8 cellular contexts compared by ENCODE assay signal in genomic region chr2:206004004-206004693, GRCh38.
DNase-seq lines count a peak whose midpoint lies in the region; ATAC-seq and TF ChIP-seq lines count a peak whose summit lies in the region.

No MANE protein-coding gene starts in this region.

- no peak for TF ChIP-seq EP300 in Ishikawa (IDR thresholded peaks at IDR 0.05; ENCODE audit: borderline replicate concordance)

- intact Hi-C loops in activated CD4-positive, alpha-beta T cell treated with anti-CD3 and anti-CD28 coated beads for 36 hours (cut with DNase I, micrococcal nuclease), result no loop called here
- intact Hi-C loops in activated T-helper 1 cell treated with anti-CD3 and anti-CD28 coated beads, Interleukin-12 subunit alpha, Interleukin-12 subunit beta, Interleukin-2, Interleukin-4 antibody, amounts not matched to agents 30 ng/mL and 10 ng/mL and 1 ng/mL, durations not matched to agents 14 hours and 24 hours and 36 hours (cut with micrococcal nuclease), result no loop called here

- CTCF ChIA-PET in activated CD4-positive, alpha-beta T cell treated with anti-CD3 and anti-CD28 coated beads for 36 hours (lab: Charles Lee), result interaction anchor here (0.6 to 1.1 kb wide), 3 partner anchors 16 to 153 kb away, joined by 3 read pairs; no protein-coding TSS in a partner anchor

- peak; percentile 58 for TF ChIP-seq RAD21 in Ishikawa (IDR thresholded peaks at IDR 0.05; ENCODE audit: low read depth)

- H3K36me3 ChIP-seq in brain microvascular endothelial cell (replicated peaks), result peaks cover 12% of the 10 kb centered on the region

- in situ Hi-C loops in brain microvascular endothelial cell (cut with HindIII; ENCODE audit: low pct_ligation_motif_present, low sequenced_read_pairs), result no loop called here

- H3K36me3 Mint-ChIP-seq in activated CD4-positive, alpha-beta T cell treated with anti-CD3 and anti-CD28 coated beads for 36 hours (ENCODE audit: low read depth), result peaks cover 48% of the 10 kb centered on the region
- H3K36me3 Mint-ChIP-seq in osteocyte (ENCODE audit: unreplicated experiment), result peaks cover 43% of the 10 kb centered on the region
- peaks cover 41% of the 10 kb centered on the region for H3K36me3 Mint-ChIP-seq in activated T-helper 1 cell treated with anti-CD3 and anti-CD28 coated beads, Interleukin-12 subunit alpha, Interleukin-12 subunit beta, Interleukin-2, Interleukin-4 antibody, amounts not matched to agents 30 ng/mL and 10 ng/mL and 1 ng/mL, durations not matched to agents 14 hours and 24 hours and 36 hours (ENCODE audit: low read depth)

- DNase-seq in activated CD4-positive, alpha-beta T cell treated with anti-CD3 and anti-CD28 coated beads for 36 hours, result peak; percentile 41
- DNase-seq in activated CD4-positive, alpha-beta T cell treated with anti-CD3 and anti-CD28 coated beads for 1 hour, result no peak
- no peak for DNase-seq in brain microvascular endothelial cell
- DNase-seq in osteocyte (ENCODE audit: extremely low spot score, unreplicated experiment), result no peak
- DNase-seq in activated T-helper 1 cell treated with anti-CD3 and anti-CD28 coated beads, Interleukin-12 subunit alpha, Interleukin-12 subunit beta, Interleukin-2, Interleukin-4 antibody, amounts not matched to agents 30 ng/mL and 10 ng/mL and 1 ng/mL, durations not matched to agents 14 hours and 24 hours and 36 hours (ENCODE audit: low spot score), result no peak
- no peak for DNase-seq in NCI-H2171 (lab: John Stamatoyannopoulos, UW)
- no peak for DNase-seq in KG1 (lab: John Stamatoyannopoulos, UW)

- H3K27ac ChIP-seq in brain microvascular endothelial cell, result no peak overlapping the region

- no peaks in the 10 kb centered on the region for H3K27me3 ChIP-seq in brain microvascular endothelial cell (replicated peaks)

- H3K9me3 Mint-ChIP-seq in activated CD4-positive, alpha-beta T cell treated with anti-CD3 and anti-CD28 coated beads for 36 hours (ENCODE audit: low read depth), result no peaks in the 10 kb centered on the region
- no peaks in the 10 kb centered on the region for H3K9me3 Mint-ChIP-seq in osteocyte (ENCODE audit: unreplicated experiment)
- H3K9me3 Mint-ChIP-seq in activated T-helper 1 cell treated with anti-CD3 and anti-CD28 coated beads, Interleukin-12 subunit alpha, Interleukin-12 subunit beta, Interleukin-2, Interleukin-4 antibody, amounts not matched to agents 30 ng/mL and 10 ng/mL and 1 ng/mL, durations not matched to agents 14 hours and 24 hours and 36 hours, result no peaks in the 10 kb centered on the region

- POLR2A ChIA-PET in activated CD4-positive, alpha-beta T cell treated with anti-CD3 and anti-CD28 coated beads for 36 hours (lab: Charles Lee), result no interaction called here

- H3K27me3 Mint-ChIP-seq in activated CD4-positive, alpha-beta T cell treated with anti-CD3 and anti-CD28 coated beads for 36 hours, result no peaks in the 10 kb centered on the region
- H3K27me3 Mint-ChIP-seq in osteocyte (ENCODE audit: unreplicated experiment), result no peaks in the 10 kb centered on the region
- H3K27me3 Mint-ChIP-seq in activated T-helper 1 cell treated with anti-CD3 and anti-CD28 coated beads, Interleukin-12 subunit alpha, Interleukin-12 subunit beta, Interleukin-2, Interleukin-4 antibody, amounts not matched to agents 30 ng/mL and 10 ng/mL and 1 ng/mL, durations not matched to agents 14 hours and 24 hours and 36 hours (ENCODE audit: insufficient read depth), result no peaks in the 10 kb centered on the region

- peaks cover under 1% of the 10 kb centered on the region for H3K4me1 Mint-ChIP-seq in activated CD4-positive, alpha-beta T cell treated with anti-CD3 and anti-CD28 coated beads for 36 hours
- peaks cover 7% of the 10 kb centered on the region for H3K4me1 Mint-ChIP-seq in osteocyte (ENCODE audit: unreplicated experiment)
- no peaks in the 10 kb centered on the region for H3K4me1 Mint-ChIP-seq in activated T-helper 1 cell treated with anti-CD3 and anti-CD28 coated beads, Interleukin-12 subunit alpha, Interleukin-12 subunit beta, Interleukin-2, Interleukin-4 antibody, amounts not matched to agents 30 ng/mL and 10 ng/mL and 1 ng/mL, durations not matched to agents 14 hours and 24 hours and 36 hours (ENCODE audit: low read depth)

- H3K4me3 Mint-ChIP-seq in activated CD4-positive, alpha-beta T cell treated with anti-CD3 and anti-CD28 coated beads for 36 hours, result no peak overlapping the region
- H3K4me3 Mint-ChIP-seq in osteocyte (ENCODE audit: unreplicated experiment), result no peak overlapping the region
- H3K4me3 Mint-ChIP-seq in activated T-helper 1 cell treated with anti-CD3 and anti-CD28 coated beads, Interleukin-12 subunit alpha, Interleukin-12 subunit beta, Interleukin-2, Interleukin-4 antibody, amounts not matched to agents 30 ng/mL and 10 ng/mL and 1 ng/mL, durations not matched to agents 14 hours and 24 hours and 36 hours, result no peak overlapping the region

- ATAC-seq in activated CD4-positive, alpha-beta T cell treated with anti-CD3 and anti-CD28 coated beads for 36 hours, result peak; percentile 75

- H3K4me3 ChIP-seq in brain microvascular endothelial cell (ENCODE audit: low read depth, low read length), result no peak overlapping the region

- TF ChIP-seq CTCF in brain microvascular endothelial cell (IDR thresholded peaks at IDR 0.05; ENCODE audit: low read depth, low read length, missing control alignments) (peak; percentile 52), osteocyte (IDR thresholded peaks at IDR 0.05) (peak; percentile 22)

- H3K27ac Mint-ChIP-seq in activated CD4-positive, alpha-beta T cell treated with anti-CD3 and anti-CD28 coated beads for 36 hours, result no peak overlapping the region
- H3K27ac Mint-ChIP-seq in osteocyte (ENCODE audit: unreplicated experiment), result no peak overlapping the region
- no peak overlapping the region for H3K27ac Mint-ChIP-seq in activated T-helper 1 cell treated with anti-CD3 and anti-CD28 coated beads, Interleukin-12 subunit alpha, Interleukin-12 subunit beta, Interleukin-2, Interleukin-4 antibody, amounts not matched to agents 30 ng/mL and 10 ng/mL and 1 ng/mL, durations not matched to agents 14 hours and 24 hours and 36 hours

TF ChIP-seq in Ishikawa, 13 proteins besides CTCF, POLR2A, EP300 and RAD21:
- no peak for TF ChIP-seq TEAD4 (IDR thresholded peaks at IDR 0.05)
- no peak for TF ChIP-seq TAF1 (IDR thresholded peaks at IDR 0.05; ENCODE audit: low read depth)
- TF ChIP-seq CREB1 (IDR thresholded peaks at IDR 0.05; ENCODE audit: low read depth), result no peak
- no peak for TF ChIP-seq EGR1 (IDR thresholded peaks at IDR 0.05)
- no peak for TF ChIP-seq FOXM1 (IDR thresholded peaks at IDR 0.05; ENCODE audit: borderline replicate concordance, low read depth)
- TF ChIP-seq ZBTB7A (IDR thresholded peaks at IDR 0.05; ENCODE audit: low read depth), result no peak
- no peak for TF ChIP-seq NFIC (IDR thresholded peaks at IDR 0.05)
- TF ChIP-seq CEBPB (IDR thresholded peaks at IDR 0.05), result no peak
- TF ChIP-seq TCF12 (IDR thresholded peaks at IDR 0.05; ENCODE audit: low read depth), result no peak
- TF ChIP-seq, protein P1, sequence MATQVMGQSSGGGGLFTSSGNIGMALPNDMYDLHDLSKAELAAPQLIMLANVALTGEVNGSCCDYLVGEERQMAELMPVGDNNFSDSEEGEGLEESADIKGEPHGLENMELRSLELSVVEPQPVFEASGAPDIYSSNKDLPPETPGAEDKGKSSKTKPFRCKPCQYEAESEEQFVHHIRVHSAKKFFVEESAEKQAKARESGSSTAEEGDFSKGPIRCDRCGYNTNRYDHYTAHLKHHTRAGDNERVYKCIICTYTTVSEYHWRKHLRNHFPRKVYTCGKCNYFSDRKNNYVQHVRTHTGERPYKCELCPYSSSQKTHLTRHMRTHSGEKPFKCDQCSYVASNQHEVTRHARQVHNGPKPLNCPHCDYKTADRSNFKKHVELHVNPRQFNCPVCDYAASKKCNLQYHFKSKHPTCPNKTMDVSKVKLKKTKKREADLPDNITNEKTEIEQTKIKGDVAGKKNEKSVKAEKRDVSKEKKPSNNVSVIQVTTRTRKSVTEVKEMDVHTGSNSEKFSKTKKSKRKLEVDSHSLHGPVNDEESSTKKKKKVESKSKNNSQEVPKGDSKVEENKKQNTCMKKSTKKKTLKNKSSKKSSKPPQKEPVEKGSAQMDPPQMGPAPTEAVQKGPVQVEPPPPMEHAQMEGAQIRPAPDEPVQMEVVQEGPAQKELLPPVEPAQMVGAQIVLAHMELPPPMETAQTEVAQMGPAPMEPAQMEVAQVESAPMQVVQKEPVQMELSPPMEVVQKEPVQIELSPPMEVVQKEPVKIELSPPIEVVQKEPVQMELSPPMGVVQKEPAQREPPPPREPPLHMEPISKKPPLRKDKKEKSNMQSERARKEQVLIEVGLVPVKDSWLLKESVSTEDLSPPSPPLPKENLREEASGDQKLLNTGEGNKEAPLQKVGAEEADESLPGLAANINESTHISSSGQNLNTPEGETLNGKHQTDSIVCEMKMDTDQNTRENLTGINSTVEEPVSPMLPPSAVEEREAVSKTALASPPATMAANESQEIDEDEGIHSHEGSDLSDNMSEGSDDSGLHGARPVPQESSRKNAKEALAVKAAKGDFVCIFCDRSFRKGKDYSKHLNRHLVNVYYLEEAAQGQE (IDR thresholded peaks at IDR 0.05; ENCODE audit: low read depth), result no peak
- TF ChIP-seq YY1 (IDR thresholded peaks at IDR 0.05; ENCODE audit: low read depth), result no peak
- TF ChIP-seq, protein P2, sequence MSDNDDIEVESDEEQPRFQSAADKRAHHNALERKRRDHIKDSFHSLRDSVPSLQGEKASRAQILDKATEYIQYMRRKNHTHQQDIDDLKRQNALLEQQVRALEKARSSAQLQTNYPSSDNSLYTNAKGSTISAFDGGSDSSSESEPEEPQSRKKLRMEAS (IDR thresholded peaks at IDR 0.05), result no peak
- TF ChIP-seq, protein P3, sequence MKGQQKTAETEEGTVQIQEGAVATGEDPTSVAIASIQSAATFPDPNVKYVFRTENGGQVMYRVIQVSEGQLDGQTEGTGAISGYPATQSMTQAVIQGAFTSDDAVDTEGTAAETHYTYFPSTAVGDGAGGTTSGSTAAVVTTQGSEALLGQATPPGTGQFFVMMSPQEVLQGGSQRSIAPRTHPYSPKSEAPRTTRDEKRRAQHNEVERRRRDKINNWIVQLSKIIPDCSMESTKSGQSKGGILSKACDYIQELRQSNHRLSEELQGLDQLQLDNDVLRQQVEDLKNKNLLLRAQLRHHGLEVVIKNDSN (IDR thresholded peaks at IDR 0.05), result no peak
